ENCODE assay signal across 24 cellular contexts in genomic region chr6:54876365-54876764, GRCh38. TPM values are rescaled to one million over a fixed set of nuclear protein-coding genes. Genes with fewer than 3 reads are reported as not detected.
"Had no signal": no experiment of that assay in that cellular context is flagged by ENCODE, and none has a peak within 500 bp of the region (broad histone marks: within the 10 kb centered on the region; RNA-seq: fewer than 3 reads in every experiment).

No MANE protein-coding gene starts in this region.

- H3K4me3 Mint-ChIP-seq: naive thymus-derived CD4-positive, alpha-beta T cell; stimulated activated memory B cell treated with anti-CD40 and anti-IgM and Interleukin-4, amounts not matched to agents 10 μg/mL and 1 μg/mL and 100 μg/mL, for 72 hours; stimulated activated naive CD8-positive, alpha-beta T cell treated with anti-CD3 and anti-CD28 coated beads, Interleukin-15, Interleukin-2, amounts not matched to agents 100 ng/mL and 50 ng/mL, for 24 hours had no signal

- H3K36me3 ChIP-seq: gastroesophageal sphincter, left ventricle myocardium inferior, lower lobe of right lung, neutrophil, right lobe of liver, spleen, tibial artery had no signal

- H3K4me1 ChIP-seq: gastroesophageal sphincter, left ventricle myocardium inferior, lower lobe of right lung, psoas muscle, right lobe of liver, spleen, tibial artery had no signal

- H3K4me1 Mint-ChIP-seq: naive thymus-derived CD4-positive, alpha-beta T cell; stimulated activated memory B cell treated with anti-CD40 and anti-IgM and Interleukin-4, amounts not matched to agents 10 μg/mL and 1 μg/mL and 100 μg/mL, for 72 hours had no signal

- H3K9me3 ChIP-seq: gastroesophageal sphincter, left ventricle myocardium inferior, lower lobe of right lung, neutrophil, psoas muscle, right lobe of liver, spleen, tibial artery had no signal

- ATAC-seq: esophagus mucosa; gastroesophageal sphincter; lower lobe of right lung; naive thymus-derived CD4-positive, alpha-beta T cell; psoas muscle; right lobe of liver; stimulated activated memory B cell treated with anti-CD40 and anti-IgM and Interleukin-4, amounts not matched to agents 10 μg/mL and 1 μg/mL and 100 μg/mL, for 72 hours had no signal

- H3K36me3 Mint-ChIP-seq: naive thymus-derived CD4-positive, alpha-beta T cell; stimulated activated memory B cell treated with anti-CD40 and anti-IgM and Interleukin-4, amounts not matched to agents 10 μg/mL and 1 μg/mL and 100 μg/mL, for 72 hours had no signal

- H3K4me3 ChIP-seq: gastroesophageal sphincter, left ventricle myocardium inferior, lower lobe of right lung, psoas muscle, right lobe of liver, spleen, tibial artery had no signal

- H3K27me3 Mint-ChIP-seq: naive thymus-derived CD4-positive, alpha-beta T cell; stimulated activated memory B cell treated with anti-CD40 and anti-IgM and Interleukin-4, amounts not matched to agents 10 μg/mL and 1 μg/mL and 100 μg/mL, for 72 hours; stimulated activated naive CD8-positive, alpha-beta T cell treated with anti-CD3 and anti-CD28 coated beads, Interleukin-15, Interleukin-2, amounts not matched to agents 100 ng/mL and 50 ng/mL, for 24 hours had no signal

- H3K27me3 ChIP-seq: gastroesophageal sphincter, neutrophil, right lobe of liver, spleen, tibial artery had no signal

- H3K27ac ChIP-seq: gastroesophageal sphincter, left ventricle myocardium inferior, lower lobe of right lung, neutrophil, psoas muscle, right lobe of liver, spleen, tibial artery had no signal

- DNase-seq: effector memory CD4-positive, alpha-beta T cell; glutamatergic neuron; islet precursor cell; left ventricle myocardium inferior; lower lobe of right lung; mesendoderm; naive thymus-derived CD4-positive, alpha-beta T cell; psoas muscle; retina; right lobe of liver; spleen; stimulated activated CD4-positive, alpha-beta T cell treated with anti-CD3 and anti-CD28 coated beads, Interleukin-15, amount 100 ng/mL, for 24 hours; stimulated activated CD4-positive, alpha-beta T cell treated with anti-CD3 and anti-CD28 coated beads, Interleukin-1b, Interleukin-23, amount 100 ng/mL, for 48 hours; stimulated activated CD4-positive, alpha-beta T cell treated with anti-CD3 and anti-CD28 coated beads, Interleukin-4, amount 100 ng/mL, for 24 hours; tibial artery had no signal

- H3K27ac Mint-ChIP-seq: naive thymus-derived CD4-positive, alpha-beta T cell; stimulated activated memory B cell treated with anti-CD40 and anti-IgM and Interleukin-4, amounts not matched to agents 10 μg/mL and 1 μg/mL and 100 μg/mL, for 72 hours; stimulated activated naive CD8-positive, alpha-beta T cell treated with anti-CD3 and anti-CD28 coated beads, Interleukin-15, Interleukin-2, amounts not matched to agents 100 ng/mL and 50 ng/mL, for 24 hours had no signal

RNA-seq across cellular contexts. Expression of gene FAM83B, which starts 29.8 kb away (rescaled TPM):
- total RNA-seq: chondrocyte; naive thymus-derived CD4-positive, alpha-beta T cell; osteoblast; spleen had no signal
- polyA plus RNA-seq: fibroblast of lung; naive thymus-derived CD4-positive, alpha-beta T cell; neural cell; spleen had no signal
